In the genomic region with DNA sequence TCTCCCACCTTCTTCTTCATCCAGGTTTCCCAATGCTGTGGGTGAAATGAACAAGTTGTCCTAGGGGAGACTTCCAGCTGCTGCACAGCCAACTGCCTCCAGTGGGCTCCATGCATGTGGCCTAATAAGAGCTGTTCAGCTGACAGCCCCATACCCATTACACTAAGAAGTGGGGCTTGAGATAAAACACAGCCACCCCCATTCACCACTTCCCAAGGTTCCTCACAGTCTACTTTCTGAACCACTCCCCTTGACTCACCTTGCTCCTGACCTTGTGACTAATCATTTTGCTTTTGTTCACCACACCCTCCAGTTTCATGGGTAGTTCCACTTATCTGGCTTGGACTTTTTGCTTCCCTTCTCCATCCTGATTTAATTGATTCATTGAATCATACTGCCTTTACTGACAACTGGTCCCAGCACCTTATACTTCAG, we compare ENCODE assay signal across 1 cellular context.
TF ChIP-seq lines count a peak whose summit lies in the region.

No MANE protein-coding gene starts in this region.

TF ChIP-seq in K562, 482 proteins besides CTCF, POLR2A, EP300 and RAD21 (continued from another document and continues in another):
- TF ChIP-seq ZBTB2 (IDR thresholded peaks at IDR 0.05): peak; percentile 57
- 0 out of 2 replicates have a peak, but pooled peaks have one; percentile 37 for TF ChIP-seq TAL1 (IDR thresholded peaks at IDR 0.05)
- no peak for TF ChIP-seq SMARCA5 (IDR thresholded peaks at IDR 0.05)
- TF ChIP-seq HDAC1 (IDR thresholded peaks at IDR 0.05): peak in 1 of 2 experiments; percentile 35; a peak in 1 of 4 replicates
- TF ChIP-seq ZNF75A (CRISPR knock-in tag; IDR thresholded peaks at IDR 0.05): no peak
- TF ChIP-seq, protein P1, sequence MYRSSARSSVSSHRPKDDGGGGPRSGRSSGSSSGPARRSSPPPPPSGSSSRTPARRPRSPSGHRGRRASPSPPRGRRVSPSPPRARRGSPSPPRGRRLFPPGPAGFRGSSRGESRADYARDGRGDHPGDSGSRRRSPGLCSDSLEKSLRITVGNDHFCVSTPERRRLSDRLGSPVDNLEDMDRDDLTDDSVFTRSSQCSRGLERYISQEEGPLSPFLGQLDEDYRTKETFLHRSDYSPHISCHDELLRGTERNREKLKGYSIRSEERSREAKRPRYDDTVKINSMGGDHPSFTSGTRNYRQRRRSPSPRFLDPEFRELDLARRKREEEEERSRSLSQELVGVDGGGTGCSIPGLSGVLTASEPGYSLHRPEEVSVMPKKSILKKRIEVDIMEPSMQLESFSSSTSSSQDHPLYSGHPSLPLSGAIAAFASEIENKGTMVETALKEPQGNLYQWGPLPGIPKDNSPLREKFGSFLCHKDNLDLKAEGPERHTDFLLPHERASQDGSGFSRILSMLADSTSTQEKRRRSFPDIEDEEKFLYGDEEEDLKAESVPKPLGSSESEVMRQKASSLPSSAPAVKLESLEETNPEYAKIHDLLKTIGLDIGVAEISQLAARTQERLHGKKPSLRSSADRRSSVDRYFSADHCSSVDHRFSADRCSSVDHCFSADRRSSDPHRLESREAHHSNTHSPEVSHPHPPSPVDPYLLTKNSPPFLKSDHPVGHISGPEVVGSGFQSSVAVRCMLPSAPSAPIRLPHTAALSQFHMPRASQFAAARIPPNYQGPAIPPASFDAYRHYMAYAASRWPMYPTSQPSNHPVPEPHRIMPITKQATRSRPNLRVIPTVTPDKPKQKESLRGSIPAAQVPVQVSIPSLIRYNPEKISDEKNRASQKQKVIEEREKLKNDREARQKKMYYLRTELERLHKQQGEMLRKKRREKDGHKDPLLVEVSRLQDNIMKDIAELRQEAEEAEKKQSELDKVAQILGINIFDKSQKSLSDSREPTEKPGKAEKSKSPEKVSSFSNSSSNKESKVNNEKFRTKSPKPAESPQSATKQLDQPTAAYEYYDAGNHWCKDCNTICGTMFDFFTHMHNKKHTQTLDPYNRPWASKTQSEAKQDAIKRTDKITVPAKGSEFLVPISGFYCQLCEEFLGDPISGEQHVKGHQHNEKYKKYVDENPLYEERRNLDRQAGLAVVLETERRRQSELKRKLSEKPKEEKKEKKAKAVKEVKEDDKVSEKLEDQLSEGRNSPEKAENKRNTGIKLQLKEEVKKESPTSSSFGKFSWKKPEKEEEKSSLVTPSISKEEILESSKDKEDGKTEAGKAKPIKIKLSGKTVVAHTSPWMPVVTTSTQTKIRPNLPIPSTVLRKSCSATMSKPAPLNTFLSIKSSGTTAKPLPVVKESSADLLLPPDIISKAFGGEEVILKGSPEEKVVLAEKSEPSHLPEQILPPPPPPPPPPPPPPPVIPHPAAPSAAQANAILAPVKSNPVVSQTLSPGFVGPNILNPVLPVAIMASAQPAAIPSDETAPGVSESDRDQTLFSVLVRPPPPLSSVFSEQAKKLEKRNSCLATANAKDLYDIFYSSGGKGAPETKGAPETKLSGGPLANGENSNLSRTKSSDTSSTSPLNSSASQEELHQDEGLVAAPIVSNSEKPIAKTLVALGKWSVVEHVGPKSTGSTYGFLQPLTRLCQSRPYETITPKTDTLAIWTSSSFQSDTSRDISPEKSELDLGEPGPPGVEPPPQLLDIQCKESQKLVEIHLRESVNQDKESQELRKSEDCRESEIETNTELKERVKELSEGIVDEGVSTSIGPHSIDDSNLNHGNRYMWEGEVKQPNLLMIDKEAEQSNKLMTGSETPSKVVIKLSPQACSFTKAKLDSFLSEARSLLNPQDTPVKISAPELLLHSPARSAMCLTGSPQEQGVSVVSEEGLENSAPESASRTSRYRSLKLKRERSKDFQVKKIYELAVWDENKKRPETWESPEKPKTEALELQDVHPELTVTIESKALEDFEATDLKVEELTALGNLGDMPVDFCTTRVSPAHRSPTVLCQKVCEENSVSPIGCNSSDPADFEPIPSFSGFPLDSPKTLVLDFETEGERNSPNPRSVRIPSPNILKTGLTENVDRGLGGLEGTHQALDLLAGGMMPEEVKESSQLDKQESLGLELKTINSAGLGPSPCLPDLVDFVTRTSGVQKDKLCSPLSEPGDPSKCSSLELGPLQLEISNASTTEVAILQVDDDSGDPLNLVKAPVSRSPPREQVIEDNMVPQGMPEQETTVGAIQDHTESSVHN (IDR thresholded peaks at IDR 0.05; ENCODE audit: borderline replicate concordance in 1 of 2, low read depth in 1 of 2): no peak
- TF ChIP-seq TCF7 (IDR thresholded peaks at IDR 0.05; ENCODE audit: borderline replicate concordance): no peak
- peak; percentile 80 for TF ChIP-seq ZNF592 (IDR thresholded peaks at IDR 0.05)
- TF ChIP-seq ZNF12 (CRISPR knock-in tag; IDR thresholded peaks at IDR 0.05): no peak
- TF ChIP-seq DIDO1 (tag; IDR thresholded peaks at IDR 0.05; ENCODE audit: low read depth): no peak
- no peak for TF ChIP-seq ZC3H11A (IDR thresholded peaks at IDR 0.05; ENCODE audit: low read depth, low read length)
- TF ChIP-seq SRF (CRISPR knock-in tag; IDR thresholded peaks at IDR 0.05): no peak
- no peak for TF ChIP-seq LARP7 (IDR thresholded peaks at IDR 0.05)
- peak; percentile 81 for TF ChIP-seq NFE2 (IDR thresholded peaks at IDR 0.05; ENCODE audit: low read depth)
- TF ChIP-seq, protein P2, sequence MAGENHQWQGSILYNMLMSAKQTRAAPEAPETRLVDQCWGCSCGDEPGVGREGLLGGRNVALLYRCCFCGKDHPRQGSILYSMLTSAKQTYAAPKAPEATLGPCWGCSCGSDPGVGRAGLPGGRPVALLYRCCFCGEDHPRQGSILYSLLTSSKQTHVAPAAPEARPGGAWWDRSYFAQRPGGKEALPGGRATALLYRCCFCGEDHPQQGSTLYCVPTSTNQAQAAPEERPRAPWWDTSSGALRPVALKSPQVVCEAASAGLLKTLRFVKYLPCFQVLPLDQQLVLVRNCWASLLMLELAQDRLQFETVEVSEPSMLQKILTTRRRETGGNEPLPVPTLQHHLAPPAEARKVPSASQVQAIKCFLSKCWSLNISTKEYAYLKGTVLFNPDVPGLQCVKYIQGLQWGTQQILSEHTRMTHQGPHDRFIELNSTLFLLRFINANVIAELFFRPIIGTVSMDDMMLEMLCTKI (IDR thresholded peaks at IDR 0.05; ENCODE audit: partially characterized antibody): no peak
- TF ChIP-seq, protein P3, sequence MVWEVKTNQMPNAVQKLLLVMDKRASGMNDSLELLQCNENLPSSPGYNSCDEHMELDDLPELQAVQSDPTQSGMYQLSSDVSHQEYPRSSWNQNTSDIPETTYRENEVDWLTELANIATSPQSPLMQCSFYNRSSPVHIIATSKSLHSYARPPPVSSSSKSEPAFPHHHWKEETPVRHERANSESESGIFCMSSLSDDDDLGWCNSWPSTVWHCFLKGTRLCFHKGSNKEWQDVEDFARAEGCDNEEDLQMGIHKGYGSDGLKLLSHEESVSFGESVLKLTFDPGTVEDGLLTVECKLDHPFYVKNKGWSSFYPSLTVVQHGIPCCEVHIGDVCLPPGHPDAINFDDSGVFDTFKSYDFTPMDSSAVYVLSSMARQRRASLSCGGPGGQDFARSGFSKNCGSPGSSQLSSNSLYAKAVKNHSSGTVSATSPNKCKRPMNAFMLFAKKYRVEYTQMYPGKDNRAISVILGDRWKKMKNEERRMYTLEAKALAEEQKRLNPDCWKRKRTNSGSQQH (CRISPR knock-in tag; IDR thresholded peaks at IDR 0.05): no peak
- no peak for TF ChIP-seq KLF10 (CRISPR knock-in tag; IDR thresholded peaks at IDR 0.05)
- no peak for TF ChIP-seq E2F4 (CRISPR knock-in tag; IDR thresholded peaks at IDR 0.05; ENCODE audit: low read depth)
- no peak for TF ChIP-seq ZBED1 (IDR thresholded peaks at IDR 0.05)
- no peak for TF ChIP-seq KAT2B (IDR thresholded peaks at IDR 0.05; ENCODE audit: low read depth, low read length)
- TF ChIP-seq, protein P4, sequence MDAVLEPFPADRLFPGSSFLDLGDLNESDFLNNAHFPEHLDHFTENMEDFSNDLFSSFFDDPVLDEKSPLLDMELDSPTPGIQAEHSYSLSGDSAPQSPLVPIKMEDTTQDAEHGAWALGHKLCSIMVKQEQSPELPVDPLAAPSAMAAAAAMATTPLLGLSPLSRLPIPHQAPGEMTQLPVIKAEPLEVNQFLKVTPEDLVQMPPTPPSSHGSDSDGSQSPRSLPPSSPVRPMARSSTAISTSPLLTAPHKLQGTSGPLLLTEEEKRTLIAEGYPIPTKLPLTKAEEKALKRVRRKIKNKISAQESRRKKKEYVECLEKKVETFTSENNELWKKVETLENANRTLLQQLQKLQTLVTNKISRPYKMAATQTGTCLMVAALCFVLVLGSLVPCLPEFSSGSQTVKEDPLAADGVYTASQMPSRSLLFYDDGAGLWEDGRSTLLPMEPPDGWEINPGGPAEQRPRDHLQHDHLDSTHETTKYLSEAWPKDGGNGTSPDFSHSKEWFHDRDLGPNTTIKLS (IDR thresholded peaks at IDR 0.05; ENCODE audit: borderline replicate concordance, low read depth): 0 out of 2 replicates have a peak, but pooled peaks have one; percentile 38
- no peak for TF ChIP-seq ZNF561 (CRISPR knock-in tag; conservative IDR thresholded peaks at IDR 0.05)
- TF ChIP-seq, protein P5, sequence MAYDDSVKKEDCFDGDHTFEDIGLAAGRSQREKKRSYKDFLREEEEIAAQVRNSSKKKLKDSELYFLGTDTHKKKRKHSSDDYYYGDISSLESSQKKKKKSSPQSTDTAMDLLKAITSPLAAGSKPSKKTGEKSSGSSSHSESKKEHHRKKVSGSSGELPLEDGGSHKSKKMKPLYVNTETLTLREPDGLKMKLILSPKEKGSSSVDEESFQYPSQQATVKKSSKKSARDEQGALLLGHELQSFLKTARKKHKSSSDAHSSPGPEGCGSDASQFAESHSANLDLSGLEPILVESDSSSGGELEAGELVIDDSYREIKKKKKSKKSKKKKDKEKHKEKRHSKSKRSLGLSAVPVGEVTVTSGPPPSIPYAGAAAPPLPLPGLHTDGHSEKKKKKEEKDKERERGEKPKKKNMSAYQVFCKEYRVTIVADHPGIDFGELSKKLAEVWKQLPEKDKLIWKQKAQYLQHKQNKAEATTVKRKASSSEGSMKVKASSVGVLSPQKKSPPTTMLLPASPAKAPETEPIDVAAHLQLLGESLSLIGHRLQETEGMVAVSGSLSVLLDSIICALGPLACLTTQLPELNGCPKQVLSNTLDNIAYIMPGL (CRISPR knock-in tag; IDR thresholded peaks at IDR 0.05): no peak
- no peak for TF ChIP-seq PCBP1 (IDR thresholded peaks at IDR 0.05; ENCODE audit: low read depth, low read length, poor library complexity, severe bottlenecking)
- TF ChIP-seq SIX5 (IDR thresholded peaks at IDR 0.05; ENCODE audit: borderline replicate concordance in 1 of 2, insufficient read depth in 1 of 2, low read depth in 1 of 2, low read length in 2 of 2): no peak
- TF ChIP-seq TSHZ1 (CRISPR knock-in tag; IDR thresholded peaks at IDR 0.05): no peak
